Comparison of ENCODE assay signal across 19 cellular contexts in the genomic region with DNA sequence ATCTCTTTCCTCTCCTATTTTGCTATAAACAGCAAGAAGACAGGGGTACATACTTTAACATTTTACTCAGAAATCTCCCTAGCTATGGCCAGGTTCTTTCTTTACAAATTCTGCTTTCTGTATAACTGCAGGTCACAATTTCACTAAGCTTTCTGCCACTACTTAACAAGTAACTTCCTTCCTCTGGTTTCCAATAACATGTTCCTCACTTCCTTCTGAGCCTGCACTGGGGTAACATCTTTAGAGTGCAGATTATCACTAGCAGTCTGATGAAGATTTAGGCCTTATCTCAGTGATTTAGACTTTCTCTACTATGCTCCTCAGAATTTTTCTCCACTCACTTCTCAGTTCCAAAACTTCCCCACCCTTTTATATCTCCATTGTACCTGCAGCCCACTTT.
A peak's percentile ranks its signal among the peaks of the same experiment; 100 is the strongest.
DNase-seq lines count a peak whose midpoint lies in the region; ATAC-seq lines count a peak whose summit lies in the region.
"Had no signal": no experiment of that assay in that cellular context is flagged by ENCODE, and none has a peak within 500 bp of the region (broad histone marks: within the 10 kb centered on the region; RNA-seq: fewer than 3 reads in every experiment).

No MANE protein-coding gene starts in this region.

- ATAC-seq in HG03045 (IDR thresholded peaks at IDR 0.05; ENCODE audit: unreplicated experiment) (no peak), GM21723 (IDR thresholded peaks at IDR 0.05; ENCODE audit: unreplicated experiment) (no peak)
- ATAC-seq: HepG2, Panc1 had no signal

- DNase-seq in KBM-7: peak; percentile 40
- DNase-seq in MV-4-11 (lab: John Stamatoyannopoulos, UW): peak; percentile 74
- peak; percentile 65 for DNase-seq in SKM-1 (lab: John Stamatoyannopoulos, UW; ENCODE audit: unreplicated experiment)
- no peak for DNase-seq in DMS153 (lab: John Stamatoyannopoulos, UW)
- DNase-seq in NCI-H2029 (lab: John Stamatoyannopoulos, UW): no peak
- DNase-seq: ACHN; CD4-positive, CD25-positive, alpha-beta regulatory T cell; COR-L47; EL; NCI-H1105 treated with DMSO at 0.1 percent for 48 hours; NCI-H1694; NCI-H510A treated with DMSO at 0.1 percent for 48 hours; NCI-H82; T-helper 1 cell; T-helper 9 cell had no signal

- in situ Hi-C loops in KBM-7 (cut with MboI; ENCODE audit: low pct_unique_long_range_greater_than_20kb, low sequenced_read_pairs): no loop called here

Comparison
In these comparisons a context has a peak if more than half of its experiments do, and no peak if none do; other contexts are left out.
1. DNase-seq: peak in KBM-7 (single experiment), MV-4-11 (single experiment) and SKM-1 (single experiment); none in DMS153 (single experiment) and NCI-H2029 (single experiment).